Comparison of ENCODE assay signal across 25 cellular contexts in genomic region chr15:78314181-78314581, GRCh38. TPM values are rescaled to one million over a fixed set of nuclear protein-coding genes. Genes with fewer than 3 reads are reported as not detected.
"Had no signal": no experiment of that assay in that cellular context is flagged by ENCODE, and none has a peak within 500 bp of the region (broad histone marks: within the 10 kb centered on the region; RNA-seq: fewer than 3 reads in every experiment).

No MANE protein-coding gene starts in this region.

- H3K9me3 ChIP-seq: left lung, thoracic aorta, upper lobe of left lung had no signal

- ATAC-seq: activated CD8-positive, alpha-beta T cell treated with anti-CD3 and anti-CD28 coated beads for 36 hours; activated naive CD8-positive, alpha-beta T cell treated with anti-CD3 and anti-CD28 coated beads, Interleukin-2, amount 50 U/mL, for 24 hours; left lung; T-cell had no signal

- DNase-seq: activated CD4-positive, alpha-beta T cell treated with anti-CD3 and anti-CD28 coated beads, Interleukin-2, amount 10 ng/mL, durations not matched to agents 7 days and 5 days; activated CD4-positive, CD25-positive, alpha-beta regulatory T cell treated with anti-CD3 and anti-CD28 coated beads, Interleukin-2, amount 50 U/mL, for 72 hours; activated CD8-positive, alpha-beta T cell treated with anti-CD3 and anti-CD28 coated beads for 36 hours; activated gamma-delta T cell; activated naive CD4-positive, alpha-beta T cell treated with anti-CD3 and anti-CD28 coated beads, Interleukin-2, amount 50 U/mL, for 16 hours; activated naive CD8-positive, alpha-beta T cell treated with anti-CD3 and anti-CD28 coated beads, Interleukin-2, amount 50 U/mL, for 24 hours; effector CD4-positive, alpha-beta T cell; erythroblast; foreskin fibroblast; kidney; left lung; nucleus accumbens; posterior cingulate gyrus; stimulated activated CD4-positive, alpha-beta T cell treated with anti-CD3 and anti-CD28 coated beads, Interleukin-4, amount 100 ng/mL, for 24 hours; stimulated activated naive CD4-positive, alpha-beta T cell treated with Interleukin-2 at 50 U/mL for 16 hours; T-cell; upper lobe of left lung; WERI-Rb-1 had no signal

- H3K27me3 ChIP-seq: left lung, upper lobe of left lung had no signal

- H3K4me3 ChIP-seq: left lung, thoracic aorta, upper lobe of left lung had no signal

- H3K27ac ChIP-seq: left lung, thoracic aorta, upper lobe of left lung, WERI-Rb-1 had no signal

- H3K4me1 ChIP-seq: left lung, upper lobe of left lung had no signal

- FAIRE-seq: kidney, TTC549 had no signal

- H3K36me3 ChIP-seq: left lung, thoracic aorta, upper lobe of left lung, WERI-Rb-1 had no signal

RNA-seq across cellular contexts. Expression of gene CRABP1, which starts 26.0 kb away (rescaled TPM):
- total RNA-seq: activated CD4-positive, alpha-beta T cell treated with anti-CD3 and anti-CD28 coated beads, Interleukin-2, amount 10 ng/mL, durations not matched to agents 7 days and 5 days; activated T-helper 1 cell treated with anti-CD3 and anti-CD28 coated beads, Interleukin-12 subunit alpha, Interleukin-12 subunit beta, Interleukin-2, Interleukin-4 antibody, amounts not matched to agents 30 ng/mL and 10 ng/mL and 1 ng/mL, durations not matched to agents 14 hours and 24 hours and 36 hours; fibroblast of lung; glomerular endothelial cell; kidney; left lung; lung microvascular endothelial cell; natural killer cell treated with Interleukin-12 subunit alpha and Interleukin-12 subunit beta and Interleukin-15 and Interleukin-18, amount 100 ng/mL, for 72 hours had no signal
- polyA plus RNA-seq: fibroblast of lung had no signal
